ENCODE assay signal across 23 cellular contexts in the genomic region with DNA sequence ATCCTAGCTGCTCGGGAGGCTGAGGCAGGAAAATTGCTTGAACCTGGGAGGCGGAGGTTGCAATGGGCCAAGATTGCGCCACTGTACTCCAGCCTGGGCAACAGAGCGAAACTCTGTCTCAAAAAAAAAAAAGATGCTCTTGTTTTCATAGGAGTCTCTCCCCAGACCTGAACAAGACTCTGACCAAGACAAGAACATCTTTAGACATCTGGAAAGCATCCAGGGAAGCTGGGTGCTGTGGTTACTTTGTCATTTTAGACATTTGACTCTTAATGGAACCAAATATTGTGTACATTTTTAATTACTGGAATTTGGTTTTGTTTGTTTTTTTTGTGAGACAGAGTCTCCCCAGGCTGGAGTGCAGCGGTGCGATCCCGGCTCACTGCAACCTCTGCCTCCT.
"Had no signal": no experiment of that assay in that cellular context is flagged by ENCODE, and none has a peak within 500 bp of the region (broad histone marks: within the 10 kb centered on the region; RNA-seq: fewer than 3 reads in every experiment).

No MANE protein-coding gene starts in this region.

- ATAC-seq: HepG2 had no signal

- DNase-seq: IMR-90, Karpas-422, KG1, MM.1S, NCI-H1092 treated with DMSO at 0.1 percent for 48 hours, NCI-H1436, NCI-H187, NCI-H2029, NCI-H2081 treated with DMSO at 0.1 percent for 48 hours, NCI-H2171, NCI-H226, NCI-H446, NCI-H510A, NCI-H524 treated with DMSO at 0.1 percent for 48 hours, NCI-H69, NCI-H774, Right ventricle myocardium superior, RPMI8226, SIG-M5, SW 1271 had no signal

- H3K4me3 ChIP-seq: SJSA1, SK-N-MC had no signal
